In the genomic region with DNA sequence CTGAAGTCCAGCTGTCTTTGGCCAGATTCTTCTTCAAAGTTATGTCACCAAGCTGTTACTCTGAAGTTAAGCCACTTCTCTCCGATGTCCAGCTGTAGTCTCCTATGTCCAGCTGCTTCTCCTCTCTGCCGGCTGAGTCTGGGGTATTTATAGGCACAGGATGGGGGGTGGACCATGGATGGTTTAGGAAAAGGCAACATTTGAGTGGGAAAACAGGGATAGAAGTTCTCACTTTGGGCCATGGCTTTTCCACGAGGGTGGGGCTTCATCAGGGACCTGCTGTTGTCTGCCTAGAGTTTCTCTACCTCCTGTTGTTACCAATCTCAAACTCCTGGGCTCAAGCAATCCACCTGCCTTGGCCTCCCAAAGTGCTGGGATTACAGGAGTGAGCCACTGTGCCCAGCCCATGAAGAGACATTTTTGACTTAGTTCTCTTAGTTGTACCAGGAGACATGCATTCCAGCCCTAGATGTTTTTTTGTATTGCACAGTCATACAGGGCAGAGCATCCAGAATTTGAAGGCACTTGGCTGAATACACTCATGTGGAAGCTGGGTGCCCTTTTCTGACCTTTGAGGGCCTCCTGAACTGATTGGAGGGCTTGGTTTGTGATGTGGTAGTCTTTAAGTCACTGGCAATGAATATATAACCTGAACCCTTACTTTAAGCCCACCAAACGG, we compare ENCODE assay signal across 6 cellular contexts.
"Had no signal": no experiment of that assay in that cellular context is flagged by ENCODE, and none has a peak within 500 bp of the region (broad histone marks: within the 10 kb centered on the region; RNA-seq: fewer than 3 reads in every experiment).

No MANE protein-coding gene starts in this region.

- H3K27ac ChIP-seq: HL-60 had no signal

- H3K4me3 Mint-ChIP-seq: GM23338, HFFc6, IgD-negative memory B cell had no signal

- H3K4me1 ChIP-seq: HAP-1 had no signal

- H3K9me3 Mint-ChIP-seq: HFFc6 had no signal

- H2AFZ ChIP-seq: GM23338 had no signal

- H3K4me3 ChIP-seq: GM23338, HAP-1 had no signal

- H3K27me3 Mint-ChIP-seq: IgD-negative memory B cell had no signal

- DNase-seq: HFFc6, KBM-7 had no signal

- H3K4me2 ChIP-seq: GM23338 had no signal

- H3K9me3 ChIP-seq: HAP-1 had no signal

- H3K27ac Mint-ChIP-seq: GM23338, HFFc6, IgD-negative memory B cell had no signal
